In genomic region chr20:37406010-37406998, GRCh38 we compare ENCODE assay signal across 1 cellular context.
TF ChIP-seq lines count a peak whose summit lies in the region.

No MANE protein-coding gene starts in this region.

TF ChIP-seq in K562, 482 proteins besides CTCF, POLR2A, EP300 and RAD21 (continued from another document and continues in another):
- TF ChIP-seq, protein P1, sequence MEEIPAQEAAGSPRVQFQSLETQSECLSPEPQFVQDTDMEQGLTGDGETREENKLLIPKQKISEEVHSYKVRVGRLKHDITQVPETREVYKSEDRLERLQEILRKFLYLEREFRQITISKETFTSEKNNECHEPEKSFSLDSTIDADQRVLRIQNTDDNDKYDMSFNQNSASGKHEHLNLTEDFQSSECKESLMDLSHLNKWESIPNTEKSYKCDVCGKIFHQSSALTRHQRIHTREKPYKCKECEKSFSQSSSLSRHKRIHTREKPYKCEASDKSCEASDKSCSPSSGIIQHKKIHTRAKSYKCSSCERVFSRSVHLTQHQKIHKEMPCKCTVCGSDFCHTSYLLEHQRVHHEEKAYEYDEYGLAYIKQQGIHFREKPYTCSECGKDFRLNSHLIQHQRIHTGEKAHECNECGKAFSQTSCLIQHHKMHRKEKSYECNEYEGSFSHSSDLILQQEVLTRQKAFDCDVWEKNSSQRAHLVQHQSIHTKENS (CRISPR knock-in tag; IDR thresholded peaks at IDR 0.05), result no peak
- TF ChIP-seq ZNF384 (IDR thresholded peaks at IDR 0.05; ENCODE audit: low read depth, low read length), result no peak
- no peak for TF ChIP-seq CREM (IDR thresholded peaks at IDR 0.05; ENCODE audit: low read depth)
- TF ChIP-seq TRIM25 (IDR thresholded peaks at IDR 0.05; ENCODE audit: borderline replicate concordance), result no peak
- TF ChIP-seq, protein P2, sequence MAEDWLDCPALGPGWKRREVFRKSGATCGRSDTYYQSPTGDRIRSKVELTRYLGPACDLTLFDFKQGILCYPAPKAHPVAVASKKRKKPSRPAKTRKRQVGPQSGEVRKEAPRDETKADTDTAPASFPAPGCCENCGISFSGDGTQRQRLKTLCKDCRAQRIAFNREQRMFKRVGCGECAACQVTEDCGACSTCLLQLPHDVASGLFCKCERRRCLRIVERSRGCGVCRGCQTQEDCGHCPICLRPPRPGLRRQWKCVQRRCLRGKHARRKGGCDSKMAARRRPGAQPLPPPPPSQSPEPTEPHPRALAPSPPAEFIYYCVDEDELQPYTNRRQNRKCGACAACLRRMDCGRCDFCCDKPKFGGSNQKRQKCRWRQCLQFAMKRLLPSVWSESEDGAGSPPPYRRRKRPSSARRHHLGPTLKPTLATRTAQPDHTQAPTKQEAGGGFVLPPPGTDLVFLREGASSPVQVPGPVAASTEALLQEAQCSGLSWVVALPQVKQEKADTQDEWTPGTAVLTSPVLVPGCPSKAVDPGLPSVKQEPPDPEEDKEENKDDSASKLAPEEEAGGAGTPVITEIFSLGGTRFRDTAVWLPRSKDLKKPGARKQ (CRISPR knock-in tag; IDR thresholded peaks at IDR 0.05), result no peak
- no peak for TF ChIP-seq TCF7L2 (IDR thresholded peaks at IDR 0.05; ENCODE audit: low read depth, low read length)
- TF ChIP-seq ZNF785 (CRISPR knock-in tag; IDR thresholded peaks at IDR 0.05), result no peak
- TF ChIP-seq RB1 (IDR thresholded peaks at IDR 0.05; ENCODE audit: low read depth), result peak; percentile 78
- TF ChIP-seq TAF1 (IDR thresholded peaks at IDR 0.05; ENCODE audit: control insufficient read depth, extremely low read depth, insufficient read depth, low read length, severe bottlenecking), result peak; percentile 6
- TF ChIP-seq, protein P3, sequence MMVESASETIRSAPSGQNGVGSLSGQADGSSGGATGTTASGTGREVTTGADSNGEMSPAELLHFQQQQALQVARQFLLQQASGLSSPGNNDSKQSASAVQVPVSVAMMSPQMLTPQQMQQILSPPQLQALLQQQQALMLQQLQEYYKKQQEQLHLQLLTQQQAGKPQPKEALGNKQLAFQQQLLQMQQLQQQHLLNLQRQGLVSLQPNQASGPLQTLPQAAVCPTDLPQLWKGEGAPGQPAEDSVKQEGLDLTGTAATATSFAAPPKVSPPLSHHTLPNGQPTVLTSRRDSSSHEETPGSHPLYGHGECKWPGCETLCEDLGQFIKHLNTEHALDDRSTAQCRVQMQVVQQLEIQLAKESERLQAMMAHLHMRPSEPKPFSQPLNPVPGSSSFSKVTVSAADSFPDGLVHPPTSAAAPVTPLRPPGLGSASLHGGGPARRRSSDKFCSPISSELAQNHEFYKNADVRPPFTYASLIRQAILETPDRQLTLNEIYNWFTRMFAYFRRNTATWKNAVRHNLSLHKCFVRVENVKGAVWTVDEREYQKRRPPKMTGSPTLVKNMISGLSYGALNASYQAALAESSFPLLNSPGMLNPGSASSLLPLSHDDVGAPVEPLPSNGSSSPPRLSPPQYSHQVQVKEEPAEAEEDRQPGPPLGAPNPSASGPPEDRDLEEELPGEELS (CRISPR knock-in tag; IDR thresholded peaks at IDR 0.05; ENCODE audit: borderline replicate concordance), result no peak
- TF ChIP-seq NRF1 (conservative IDR thresholded peaks at IDR 0.05 in 1 of 2, IDR thresholded peaks at IDR 0.05 in 1 of 2), result peak; percentile 96
- TF ChIP-seq L3MBTL2 (IDR thresholded peaks at IDR 0.05), result peak; percentile 98
- TF ChIP-seq BCOR (IDR thresholded peaks at IDR 0.05), result no peak
- TF ChIP-seq SNIP1 (IDR thresholded peaks at IDR 0.05; ENCODE audit: low read depth), result no peak
- peak; percentile 84; the same call in 1 of the 2 replicates for TF ChIP-seq KDM2B (CRISPR knock-in tag; IDR thresholded peaks at IDR 0.05)
- TF ChIP-seq, protein P4, sequence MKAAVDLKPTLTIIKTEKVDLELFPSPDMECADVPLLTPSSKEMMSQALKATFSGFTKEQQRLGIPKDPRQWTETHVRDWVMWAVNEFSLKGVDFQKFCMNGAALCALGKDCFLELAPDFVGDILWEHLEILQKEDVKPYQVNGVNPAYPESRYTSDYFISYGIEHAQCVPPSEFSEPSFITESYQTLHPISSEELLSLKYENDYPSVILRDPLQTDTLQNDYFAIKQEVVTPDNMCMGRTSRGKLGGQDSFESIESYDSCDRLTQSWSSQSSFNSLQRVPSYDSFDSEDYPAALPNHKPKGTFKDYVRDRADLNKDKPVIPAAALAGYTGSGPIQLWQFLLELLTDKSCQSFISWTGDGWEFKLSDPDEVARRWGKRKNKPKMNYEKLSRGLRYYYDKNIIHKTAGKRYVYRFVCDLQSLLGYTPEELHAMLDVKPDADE (conservative IDR thresholded peaks at IDR 0.05; ENCODE audit: control insufficient read depth, low read depth, low read length), result 0 out of 2 replicates have a peak, but pooled peaks have one; percentile 6
- TF ChIP-seq, protein P5, sequence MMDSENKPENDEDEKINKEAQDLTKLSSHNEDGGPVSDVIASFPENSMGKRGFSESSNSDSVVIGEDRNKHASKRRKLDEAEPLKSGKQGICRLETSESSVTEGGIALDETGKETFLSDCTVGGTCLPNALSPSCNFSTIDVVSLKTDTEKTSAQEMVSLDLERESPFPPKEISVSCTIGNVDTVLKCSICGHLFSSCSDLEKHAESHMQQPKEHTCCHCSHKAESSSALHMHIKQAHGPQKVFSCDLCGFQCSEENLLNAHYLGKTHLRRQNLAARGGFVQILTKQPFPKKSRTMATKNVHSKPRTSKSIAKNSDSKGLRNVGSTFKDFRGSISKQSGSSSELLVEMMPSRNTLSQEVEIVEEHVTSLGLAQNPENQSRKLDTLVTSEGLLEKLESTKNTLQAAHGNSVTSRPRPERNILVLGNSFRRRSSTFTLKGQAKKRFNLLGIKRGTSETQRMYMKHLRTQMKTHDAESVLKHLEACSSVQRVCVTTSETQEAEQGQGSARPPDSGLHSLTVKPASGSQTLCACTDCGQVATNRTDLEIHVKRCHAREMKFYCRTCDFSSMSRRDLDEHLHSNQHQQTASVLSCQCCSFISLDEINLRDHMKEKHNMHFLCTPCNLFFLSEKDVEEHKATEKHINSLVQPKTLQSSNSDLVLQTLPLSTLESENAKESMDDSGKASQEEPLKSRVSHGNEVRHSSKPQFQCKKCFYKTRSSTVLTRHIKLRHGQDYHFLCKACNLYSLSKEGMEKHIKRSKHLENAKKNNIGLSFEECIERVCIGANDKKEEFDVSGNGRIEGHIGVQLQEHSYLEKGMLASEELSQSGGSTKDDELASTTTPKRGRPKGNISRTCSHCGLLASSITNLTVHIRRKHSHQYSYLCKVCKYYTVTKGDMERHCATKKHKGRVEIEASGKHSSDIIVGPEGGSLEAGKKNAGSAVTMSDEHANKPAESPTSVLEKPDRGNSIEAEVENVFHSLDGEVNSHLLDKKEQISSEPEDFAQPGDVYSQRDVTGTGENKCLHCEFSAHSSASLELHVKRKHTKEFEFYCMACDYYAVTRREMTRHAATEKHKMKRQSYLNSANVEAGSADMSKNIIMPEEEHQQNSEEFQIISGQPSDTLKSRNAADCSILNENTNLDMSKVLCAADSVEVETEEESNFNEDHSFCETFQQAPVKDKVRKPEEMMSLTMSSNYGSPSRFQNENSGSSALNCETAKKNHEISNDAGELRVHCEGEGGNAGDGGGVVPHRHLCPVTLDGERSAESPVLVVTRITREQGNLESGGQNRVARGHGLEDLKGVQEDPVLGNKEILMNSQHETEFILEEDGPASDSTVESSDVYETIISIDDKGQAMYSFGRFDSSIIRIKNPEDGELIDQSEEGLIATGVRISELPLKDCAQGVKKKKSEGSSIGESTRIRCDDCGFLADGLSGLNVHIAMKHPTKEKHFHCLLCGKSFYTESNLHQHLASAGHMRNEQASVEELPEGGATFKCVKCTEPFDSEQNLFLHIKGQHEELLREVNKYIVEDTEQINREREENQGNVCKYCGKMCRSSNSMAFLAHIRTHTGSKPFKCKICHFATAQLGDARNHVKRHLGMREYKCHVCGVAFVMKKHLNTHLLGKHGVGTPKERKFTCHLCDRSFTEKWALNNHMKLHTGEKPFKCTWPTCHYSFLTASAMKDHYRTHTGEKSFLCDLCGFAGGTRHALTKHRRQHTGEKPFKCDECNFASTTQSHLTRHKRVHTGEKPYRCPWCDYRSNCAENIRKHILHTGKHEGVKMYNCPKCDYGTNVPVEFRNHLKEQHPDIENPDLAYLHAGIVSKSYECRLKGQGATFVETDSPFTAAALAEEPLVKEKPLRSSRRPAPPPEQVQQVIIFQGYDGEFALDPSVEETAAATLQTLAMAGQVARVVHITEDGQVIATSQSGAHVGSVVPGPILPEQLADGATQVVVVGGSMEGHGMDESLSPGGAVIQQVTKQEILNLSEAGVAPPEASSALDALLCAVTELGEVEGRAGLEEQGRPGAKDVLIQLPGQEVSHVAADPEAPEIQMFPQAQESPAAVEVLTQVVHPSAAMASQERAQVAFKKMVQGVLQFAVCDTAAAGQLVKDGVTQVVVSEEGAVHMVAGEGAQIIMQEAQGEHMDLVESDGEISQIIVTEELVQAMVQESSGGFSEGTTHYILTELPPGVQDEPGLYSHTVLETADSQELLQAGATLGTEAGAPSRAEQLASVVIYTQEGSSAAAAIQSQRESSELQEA (IDR thresholded peaks at IDR 0.05; ENCODE audit: low read depth), result no peak
- TF ChIP-seq ZNF668 (CRISPR knock-in tag; IDR thresholded peaks at IDR 0.05), result no peak
- TF ChIP-seq, protein P6, sequence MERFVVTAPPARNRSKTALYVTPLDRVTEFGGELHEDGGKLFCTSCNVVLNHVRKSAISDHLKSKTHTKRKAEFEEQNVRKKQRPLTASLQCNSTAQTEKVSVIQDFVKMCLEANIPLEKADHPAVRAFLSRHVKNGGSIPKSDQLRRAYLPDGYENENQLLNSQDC (CRISPR knock-in tag; IDR thresholded peaks at IDR 0.05), result no peak
- no peak for TF ChIP-seq ZNF75A (CRISPR knock-in tag; IDR thresholded peaks at IDR 0.05)
- peak; percentile 61; the same call in 1 of the 2 replicates for TF ChIP-seq CTBP1 (IDR thresholded peaks at IDR 0.05; ENCODE audit: borderline replicate concordance)
- TF ChIP-seq USF1 (CRISPR knock-in tag; IDR thresholded peaks at IDR 0.05), result peak; percentile 56; the same call in 1 of the 2 replicates
- TF ChIP-seq ZNF395 (CRISPR knock-in tag; IDR thresholded peaks at IDR 0.05), result no peak
- TF ChIP-seq POU5F1 (IDR thresholded peaks at IDR 0.05; ENCODE audit: borderline replicate concordance, low read depth, low read length, partially characterized antibody), result no peak
- no peak for TF ChIP-seq ARNT (IDR thresholded peaks at IDR 0.05)
- TF ChIP-seq POLR2AphosphoS2 (IDR thresholded peaks at IDR 0.05; ENCODE audit: low read length), result no peak
- TF ChIP-seq SPI1 (IDR thresholded peaks at IDR 0.05; ENCODE audit: borderline replicate concordance, low read depth, low read length), result no peak
- TF ChIP-seq DDX20 (tag; IDR thresholded peaks at IDR 0.05; ENCODE audit: low read depth), result no peak
- TF ChIP-seq TRIM24 (IDR thresholded peaks at IDR 0.05), result no peak
- no peak for TF ChIP-seq ZNF347 (CRISPR knock-in tag; IDR thresholded peaks at IDR 0.05; ENCODE audit: low read depth)
- TF ChIP-seq ETV5 (CRISPR knock-in tag; IDR thresholded peaks at IDR 0.05; ENCODE audit: low read depth), result peak; percentile 44; the same call in 1 of the 2 replicates
- TF ChIP-seq SUPT5H (IDR thresholded peaks at IDR 0.05), result peak; percentile 38; the same call in 1 of the 2 replicates
- no peak for TF ChIP-seq CHD1 (IDR thresholded peaks at IDR 0.05; ENCODE audit: low read length)
- no peak for TF ChIP-seq ATF1 (CRISPR knock-in tag; IDR thresholded peaks at IDR 0.05)
- no peak for TF ChIP-seq ATF1 (tag; IDR thresholded peaks at IDR 0.05)
- no peak for TF ChIP-seq SMARCA5 (IDR thresholded peaks at IDR 0.05)
- TF ChIP-seq, protein P7, sequence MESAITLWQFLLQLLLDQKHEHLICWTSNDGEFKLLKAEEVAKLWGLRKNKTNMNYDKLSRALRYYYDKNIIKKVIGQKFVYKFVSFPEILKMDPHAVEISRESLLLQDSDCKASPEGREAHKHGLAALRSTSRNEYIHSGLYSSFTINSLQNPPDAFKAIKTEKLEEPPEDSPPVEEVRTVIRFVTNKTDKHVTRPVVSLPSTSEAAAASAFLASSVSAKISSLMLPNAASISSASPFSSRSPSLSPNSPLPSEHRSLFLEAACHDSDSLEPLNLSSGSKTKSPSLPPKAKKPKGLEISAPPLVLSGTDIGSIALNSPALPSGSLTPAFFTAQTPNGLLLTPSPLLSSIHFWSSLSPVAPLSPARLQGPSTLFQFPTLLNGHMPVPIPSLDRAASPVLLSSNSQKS (CRISPR knock-in tag; IDR thresholded peaks at IDR 0.05), result no peak
- TF ChIP-seq, protein P8, sequence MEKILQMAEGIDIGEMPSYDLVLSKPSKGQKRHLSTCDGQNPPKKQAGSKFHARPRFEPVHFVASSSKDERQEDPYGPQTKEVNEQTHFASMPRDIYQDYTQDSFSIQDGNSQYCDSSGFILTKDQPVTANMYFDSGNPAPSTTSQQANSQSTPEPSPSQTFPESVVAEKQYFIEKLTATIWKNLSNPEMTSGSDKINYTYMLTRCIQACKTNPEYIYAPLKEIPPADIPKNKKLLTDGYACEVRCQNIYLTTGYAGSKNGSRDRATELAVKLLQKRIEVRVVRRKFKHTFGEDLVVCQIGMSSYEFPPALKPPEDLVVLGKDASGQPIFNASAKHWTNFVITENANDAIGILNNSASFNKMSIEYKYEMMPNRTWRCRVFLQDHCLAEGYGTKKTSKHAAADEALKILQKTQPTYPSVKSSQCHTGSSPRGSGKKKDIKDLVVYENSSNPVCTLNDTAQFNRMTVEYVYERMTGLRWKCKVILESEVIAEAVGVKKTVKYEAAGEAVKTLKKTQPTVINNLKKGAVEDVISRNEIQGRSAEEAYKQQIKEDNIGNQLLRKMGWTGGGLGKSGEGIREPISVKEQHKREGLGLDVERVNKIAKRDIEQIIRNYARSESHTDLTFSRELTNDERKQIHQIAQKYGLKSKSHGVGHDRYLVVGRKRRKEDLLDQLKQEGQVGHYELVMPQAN (IDR thresholded peaks at IDR 0.05; ENCODE audit: borderline replicate concordance), result no peak
